In genomic region chr3:193788189-193788946, GRCh38 we compare ENCODE assay signal across 8 cellular contexts.
DNase-seq lines count a peak whose midpoint lies in the region; FAIRE-seq and TF ChIP-seq lines count a peak whose summit lies in the region.

No MANE protein-coding gene starts in this region.

- intact Hi-C loops in vagina (cut with DNase I) = no loop called here

- H3K4me3 ChIP-seq in H1 (ENCODE audit: extremely low read depth in 1 of 4, insufficient read depth in 2 of 4, low read depth in 3 of 4, low read length in 4 of 4) (no peak overlapping the region), mesodermal cell (ENCODE audit: extremely low read depth, insufficient read depth, low read length, poor library complexity, severe bottlenecking) (no peak overlapping the region), vagina (no peak overlapping the region)

- H3K23ac ChIP-seq in H1 (ENCODE audit: insufficient read length) = no peak overlapping the region

- FAIRE-seq in H1 (lab: Jason Lieb, UNC) (no peak), RCC 7860 (lab: Jason Lieb, UNC) (no peak)

- no peak overlapping the region for H2BK15ac ChIP-seq in H1 (ENCODE audit: low read length)

- no peak for TF ChIP-seq POLR2A in H1 (IDR thresholded peaks at IDR 0.05; ENCODE audit: control extremely low read depth in 1 of 2, low read depth in 2 of 2, low read length in 2 of 2)
- TF ChIP-seq POLR2A in vagina (IDR thresholded peaks at IDR 0.05) = no peak

- H3K79me2 ChIP-seq in H1 (ENCODE audit: control insufficient read depth in 1 of 2, insufficient read depth in 2 of 2, low read length in 2 of 2) = no peaks in the 10 kb centered on the region

- H4K8ac ChIP-seq in H1 (ENCODE audit: extremely low read depth, insufficient read depth, low read length) = no peak overlapping the region

- no peak overlapping the region for H3K27ac ChIP-seq in H1 (ENCODE audit: low read depth, low read length)
- peak overlapping the region; percentile 88 for H3K27ac ChIP-seq in mesodermal cell (ENCODE audit: low read depth, low read length, severe bottlenecking)
- H3K27ac ChIP-seq in vagina = no peak overlapping the region

- H2BK5ac ChIP-seq in H1 (ENCODE audit: low read depth, low read length) = peak overlapping the region; percentile 72; the same call in 1 of the 2 replicates

- peak overlapping the region; percentile 84; the same call in 1 of the 2 replicates for H2BK20ac ChIP-seq in H1 (ENCODE audit: low read length)

- H3K4ac ChIP-seq in H1 (replicated peaks; ENCODE audit: insufficient read length, low read depth, low read length) = peak overlapping the region; percentile 45

- peak; percentile 96 to 99 for TF ChIP-seq RAD21 in H1 (IDR thresholded peaks at IDR 0.05 in 1 of 2, conservative IDR thresholded peaks at IDR 0.05 in 1 of 2; ENCODE audit: low read depth in 2 of 2, low read length in 2 of 2)

- H2BK12ac ChIP-seq in H1 (ENCODE audit: low read depth, low read length) = peak overlapping the region; percentile 89

- H3K27me3 ChIP-seq in H1 (replicated peaks in 1 of 4; ENCODE audit: control insufficient read depth in 3 of 4, extremely low read depth in 1 of 4, insufficient read depth in 3 of 4, low read length in 3 of 4) = peaks cover 0 to 6% (median 0%) of the 10 kb centered on the region in 4 experiments; a peak in 2 of 7 replicates
- no peaks in the 10 kb centered on the region for H3K27me3 ChIP-seq in vagina

- H4K91ac ChIP-seq in H1 (replicated peaks; ENCODE audit: insufficient read length, low read length) = peak overlapping the region; percentile 8

- POLR2A ChIA-PET in H1 (lab: Charles Lee; ENCODE audit: partially characterized antibody) = no interaction called here

- H3K23me2 ChIP-seq in H1 (ENCODE audit: low read depth, low read length) = no peaks in the 10 kb centered on the region; the same call in 1 of the 2 replicates

- no peak for TF ChIP-seq EP300 in H1 (IDR thresholded peaks at IDR 0.05; ENCODE audit: borderline replicate concordance in 1 of 2, low read depth in 2 of 2, low read length in 2 of 2)

- H3K56ac ChIP-seq in H1 (replicated peaks; ENCODE audit: insufficient read length, low read depth, low read length) = peak overlapping the region; percentile 8

- H4K20me1 ChIP-seq in H1 (replicated peaks in 1 of 2; ENCODE audit: control insufficient read depth in 1 of 2, insufficient read depth in 2 of 2, low read length in 2 of 2) = no peaks in the 10 kb centered on the region

- H3K9ac ChIP-seq in H1 (replicated peaks in 1 of 4; ENCODE audit: extremely low read depth in 1 of 4, low read depth in 3 of 4, low read length in 3 of 4) = no peak overlapping the region

- H3K4me1 ChIP-seq in H1 (replicated peaks in 1 of 4; ENCODE audit: control insufficient read depth in 3 of 4, insufficient read depth in 4 of 4, low read length in 3 of 4) (peaks cover 3 to 12% (median 9%) of the 10 kb centered on the region in 4 experiments), mesodermal cell (ENCODE audit: control insufficient read depth, insufficient read depth, low read length, poor library complexity, severe bottlenecking) (peaks cover 32% of the 10 kb centered on the region), vagina (peaks cover 21% of the 10 kb centered on the region)

- H2AFZ ChIP-seq in H1 (ENCODE audit: low read length) = no peak overlapping the region

- H3K79me1 ChIP-seq in H1 (ENCODE audit: low read depth, low read length) = no peaks in the 10 kb centered on the region

- CTCF ChIA-PET in H1 (lab: Charles Lee; ENCODE audit: partially characterized antibody) = interaction anchor here (0.7 to 3.8 kb wide), 23 partner anchors 8 to 529 kb away, joined by 3 to 16 read pairs (median 4); partner anchors contain the start of gene HES1

- H3K14ac ChIP-seq in H1 (ENCODE audit: insufficient read length) = no peak overlapping the region

- no peak overlapping the region for H2BK120ac ChIP-seq in H1 (replicated peaks; ENCODE audit: low read depth, low read length)

- TF ChIP-seq CTCF in GM20000 (IDR thresholded peaks at IDR 0.05; ENCODE audit: extremely low read depth, missing control alignments) = peak; percentile 76
- TF ChIP-seq CTCF in H1 (IDR thresholded peaks at IDR 0.05; ENCODE audit: control extremely low read depth in 1 of 3, insufficient read depth in 1 of 3, low read depth in 1 of 3, low read length in 3 of 3) = peak; percentile 85 to 96 (median 87)
- TF ChIP-seq CTCF in vagina (IDR thresholded peaks at IDR 0.05) = peak; percentile 23 to 56 (median 24)

- H2AK5ac ChIP-seq in H1 (ENCODE audit: low read depth, low read length) = no peak overlapping the region

- H3K18ac ChIP-seq in H1 (ENCODE audit: extremely low read depth, low read length) = peak overlapping the region; percentile 89

- 46% methylated on average over 15 of the region's 15 CpGs; no CpG with 5 or more reads in 1 of the 2 experiments for WGBS in H1 (ENCODE audit: extremely low coverage in 1 of 2, insufficient coverage in 1 of 2, insufficient read length in 1 of 2, insufficient replicate concordance in 2 of 2, low coverage in 1 of 2, low lambda C conversion rate in 2 of 2, missing lambda C conversion rate in 1 of 2), 2 experiments
- 19 to 34% methylated on average over 5 to 6 of the region's 15 CpGs for WGBS in mesodermal cell (ENCODE audit: insufficient coverage in 2 of 2), 2 experiments

- H4K5ac ChIP-seq in H1 (ENCODE audit: insufficient read length, low read depth, low read length) = peak overlapping the region; percentile 4

- H3K9me3 ChIP-seq in H1 (ENCODE audit: insufficient read depth in 2 of 2, low read depth in 1 of 2, low read length in 1 of 2) (no peaks in the 10 kb centered on the region), mesodermal cell (ENCODE audit: control insufficient read depth, low read length) (no peaks in the 10 kb centered on the region), vagina (no peaks in the 10 kb centered on the region)

- H3K36me3 ChIP-seq in H1 (ENCODE audit: control insufficient read depth in 2 of 4, insufficient read depth in 4 of 4, low read length in 3 of 4) = no peaks in the 10 kb centered on the region
- H3K36me3 ChIP-seq in mesodermal cell (ENCODE audit: control insufficient read depth, insufficient read depth, low read length) = no peaks in the 10 kb centered on the region
- H3K36me3 ChIP-seq in vagina = no peaks in the 10 kb centered on the region

- H3K4me2 ChIP-seq in H1 (ENCODE audit: insufficient read depth in 1 of 2, low read depth in 2 of 2, low read length in 2 of 2) = no peak overlapping the region

- DNase-seq in DMS53 treated with DMSO at 0.1 percent for 48 hours (lab: John Stamatoyannopoulos, UW; ENCODE audit: unreplicated experiment) (peak; percentile 65), GM20000 (ENCODE audit: low spot score) (peak; percentile 79), HUDEP-2 (lab: John Stamatoyannopoulos, UW; ENCODE audit: unreplicated experiment in 76 of 76) (peak in 54 of 76 experiments; percentile 2 to 64 (median 29)), RKO (ENCODE audit: low spot score) (peak; percentile 21), H1 (ENCODE audit: low read depth in 1 of 2, low spot score in 2 of 2) (peak in 1 of 2 experiments; percentile 71), vagina (ENCODE audit: extremely low spot score in 2 of 2) (no peak), RCC 7860 (ENCODE audit: low spot score) (no peak)

TF ChIP-seq in H1, 55 proteins besides CTCF, POLR2A, EP300 and RAD21:
- TF ChIP-seq GABPA (IDR thresholded peaks at IDR 0.05; ENCODE audit: borderline replicate concordance, insufficient read depth, low read length) (no peak), RFX5 (IDR thresholded peaks at IDR 0.05; ENCODE audit: borderline replicate concordance, low read depth, low read length) (peak; percentile 43; the same call in 1 of the 2 replicates), SP4 (IDR thresholded peaks at IDR 0.05; ENCODE audit: low read length) (0 out of 2 replicates have a peak, but pooled peaks have one; percentile 41), YY1 (IDR thresholded peaks at IDR 0.05; ENCODE audit: low read depth, low read length) (0 out of 2 replicates have a peak, but pooled peaks have one; percentile 18), CREB1 (IDR thresholded peaks at IDR 0.05) (no peak)
- TF ChIP-seq, protein P1, sequence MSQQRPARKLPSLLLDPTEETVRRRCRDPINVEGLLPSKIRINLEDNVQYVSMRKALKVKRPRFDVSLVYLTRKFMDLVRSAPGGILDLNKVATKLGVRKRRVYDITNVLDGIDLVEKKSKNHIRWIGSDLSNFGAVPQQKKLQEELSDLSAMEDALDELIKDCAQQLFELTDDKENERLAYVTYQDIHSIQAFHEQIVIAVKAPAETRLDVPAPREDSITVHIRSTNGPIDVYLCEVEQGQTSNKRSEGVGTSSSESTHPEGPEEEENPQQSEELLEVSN (IDR thresholded peaks at IDR 0.05) = no peak

Comparison
In these comparisons a context has a peak if more than half of its experiments do, and no peak if none do; other contexts are left out.
1. DNase-seq: peak in DMS53 treated with DMSO at 0.1 percent for 48 hours (single experiment), GM20000 (single experiment), HUDEP-2 (54 of 76) and RKO (single experiment); none in vagina (0 of 2) and RCC 7860 (single experiment).
2. CTCF ChIP-seq: peak in every context shown above with its lines; median percentile 87 in H1; 76 in GM20000; 24 in vagina.